Comparison of ENCODE assay signal across 1 cellular context in the genomic region with DNA sequence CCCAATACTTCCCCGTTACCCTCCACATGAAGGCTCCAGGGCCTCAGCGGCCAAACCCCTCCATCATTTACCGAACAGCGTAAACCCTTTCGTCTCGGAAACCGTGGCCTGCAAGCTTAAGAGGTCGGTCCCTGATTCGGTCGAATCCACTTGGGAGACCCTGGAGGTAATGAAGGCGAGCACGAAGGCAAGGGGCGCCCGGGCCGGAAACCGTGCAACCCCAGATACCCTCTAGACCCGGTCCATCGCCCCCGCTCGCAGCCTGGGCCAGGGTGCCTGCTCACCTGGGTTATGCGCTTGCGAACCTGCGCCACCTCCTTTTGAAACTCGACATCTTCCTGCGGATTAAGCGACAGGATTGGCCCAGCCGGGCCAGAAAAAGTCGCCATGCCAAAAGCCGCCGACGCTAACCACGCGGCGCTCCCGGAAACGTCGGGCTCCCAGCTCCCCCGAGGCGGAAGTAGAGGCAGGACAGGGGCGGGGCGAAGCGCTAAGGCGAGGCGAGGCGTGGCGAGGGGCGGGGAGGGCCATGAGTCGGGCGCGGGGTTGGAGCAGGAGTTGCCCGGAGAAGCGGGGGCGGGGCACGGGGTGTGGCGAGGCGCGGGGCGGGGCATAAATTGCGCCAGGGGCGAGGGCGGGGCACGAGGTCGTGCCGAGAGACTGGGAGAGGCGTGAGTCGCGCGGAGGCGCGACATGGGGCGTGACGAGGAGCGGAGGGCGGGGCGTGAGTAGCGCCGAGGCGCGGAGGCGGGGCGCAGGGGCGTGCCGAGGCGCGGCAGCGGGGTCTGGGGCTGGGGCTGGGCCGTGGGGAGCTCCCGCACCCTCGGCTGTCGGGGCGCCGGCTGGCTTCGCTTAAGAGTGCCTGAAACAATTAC.
TF ChIP-seq lines count a peak whose summit lies in the region.

TSS of gene NIFK (minus strand) at position 414 of the 875 bp plus-strand sequence. CDS start at position 389, 25 bp downstream.

TF ChIP-seq in K562, 482 proteins besides CTCF, POLR2A, EP300 and RAD21 (continued from another document and continues in another):
- TF ChIP-seq ATF3 (IDR thresholded peaks at IDR 0.05) (no peak), ATF3 (CRISPR knock-in tag; conservative IDR thresholded peaks at IDR 0.05) (no peak), BCOR (IDR thresholded peaks at IDR 0.05) (no peak), TCF7L2 (IDR thresholded peaks at IDR 0.05; ENCODE audit: low read depth, low read length) (no peak), CCNT2 (IDR thresholded peaks at IDR 0.05; ENCODE audit: borderline replicate concordance, extremely low read depth, insufficient read length, low read depth, low read length) (peak; percentile 70), RHOXF2B (CRISPR knock-in tag; conservative IDR thresholded peaks at IDR 0.05) (no peak), HNRNPL (IDR thresholded peaks at IDR 0.05; ENCODE audit: low read depth, low read length) (no peak), PHF20 (IDR thresholded peaks at IDR 0.05; ENCODE audit: partially characterized antibody) (peak; percentile 67), CBFA2T2 (conservative IDR thresholded peaks at IDR 0.05) (no peak), FOXK1 (CRISPR knock-in tag; IDR thresholded peaks at IDR 0.05; ENCODE audit: borderline replicate concordance) (peak; percentile 71; the same call in 1 of the 2 replicates), PHF21A (IDR thresholded peaks at IDR 0.05; ENCODE audit: borderline replicate concordance, low read depth) (no peak), CEBPG (CRISPR knock-in tag; IDR thresholded peaks at IDR 0.05) (no peak), CEBPG (tag; conservative IDR thresholded peaks at IDR 0.05 in 1 of 2, IDR thresholded peaks at IDR 0.05 in 1 of 2) (no peak), ZNF695 (CRISPR knock-in tag; IDR thresholded peaks at IDR 0.05) (no peak), TRIM28 (IDR thresholded peaks at IDR 0.05) (no peak), CBX1 (IDR thresholded peaks at IDR 0.05; ENCODE audit: low read depth) (no peak), ARHGAP35 (IDR thresholded peaks at IDR 0.05; ENCODE audit: partially characterized antibody) (no peak), ZNF133 (CRISPR knock-in tag; IDR thresholded peaks at IDR 0.05) (no peak), ZNF263 (CRISPR knock-in tag; IDR thresholded peaks at IDR 0.05; ENCODE audit: borderline replicate concordance) (peak; percentile 36; the same call in 1 of the 2 replicates), RERE (CRISPR knock-in tag; IDR thresholded peaks at IDR 0.05; ENCODE audit: borderline replicate concordance) (no peak), ZNF12 (CRISPR knock-in tag; IDR thresholded peaks at IDR 0.05) (no peak), ZBTB17 (CRISPR knock-in tag; IDR thresholded peaks at IDR 0.05) (no peak), FOXJ2 (tag; IDR thresholded peaks at IDR 0.05) (no peak), ETV1 (tag; conservative IDR thresholded peaks at IDR 0.05; ENCODE audit: low read depth) (peak; percentile 63; the same call in 1 of the 2 replicates), FOXM1 (IDR thresholded peaks at IDR 0.05; ENCODE audit: low read depth) (no peak), FOXM1 (CRISPR knock-in tag; IDR thresholded peaks at IDR 0.05; ENCODE audit: low read depth) (no peak), EZH2 (IDR thresholded peaks at IDR 0.05; ENCODE audit: borderline replicate concordance, low read depth, low read length) (no peak), ZNF324 (CRISPR knock-in tag; IDR thresholded peaks at IDR 0.05) (no peak), USF1 (CRISPR knock-in tag; IDR thresholded peaks at IDR 0.05) (peak; percentile 51), FOXA3 (CRISPR knock-in tag; conservative IDR thresholded peaks at IDR 0.05 in 1 of 2, IDR thresholded peaks at IDR 0.05 in 1 of 2) (no peak), TBP (optimal IDR thresholded peaks at IDR 0.05; ENCODE audit: low read depth, low read length) (peak; percentile 68), NR1H2 (CRISPR knock-in tag; IDR thresholded peaks at IDR 0.05) (no peak), ZNF253 (CRISPR knock-in tag; conservative IDR thresholded peaks at IDR 0.05) (no peak), ZNF212 (CRISPR knock-in tag; IDR thresholded peaks at IDR 0.05) (no peak), BRF2 (IDR thresholded peaks at IDR 0.05; ENCODE audit: borderline replicate concordance, insufficient read depth, insufficient read length) (no peak), RFX7 (CRISPR knock-in tag; IDR thresholded peaks at IDR 0.05) (no peak), HIVEP1 (CRISPR knock-in tag; IDR thresholded peaks at IDR 0.05) (no peak), PML (IDR thresholded peaks at IDR 0.05; ENCODE audit: low read length) (0 out of 2 replicates have a peak, but pooled peaks have one; percentile 53), BHLHE40 (IDR thresholded peaks at IDR 0.05; ENCODE audit: low read length) (peak; percentile 80), PHTF2 (CRISPR knock-in tag; IDR thresholded peaks at IDR 0.05) (no peak), NFRKB (IDR thresholded peaks at IDR 0.05; ENCODE audit: low read depth) (peak; percentile 32; the same call in 1 of the 2 replicates), ELF2 (CRISPR knock-in tag; IDR thresholded peaks at IDR 0.05) (peak; percentile 85), HBP1 (CRISPR knock-in tag; IDR thresholded peaks at IDR 0.05) (no peak), MCM2 (IDR thresholded peaks at IDR 0.05; ENCODE audit: low read depth) (no peak), ZNF217 (CRISPR knock-in tag; IDR thresholded peaks at IDR 0.05) (no peak), RNF2 (IDR thresholded peaks at IDR 0.05) (no peak), ZNF76 (CRISPR knock-in tag; IDR thresholded peaks at IDR 0.05; ENCODE audit: borderline replicate concordance) (no peak; the same call in 1 of the 2 replicates)
- TF ChIP-seq, protein P1, sequence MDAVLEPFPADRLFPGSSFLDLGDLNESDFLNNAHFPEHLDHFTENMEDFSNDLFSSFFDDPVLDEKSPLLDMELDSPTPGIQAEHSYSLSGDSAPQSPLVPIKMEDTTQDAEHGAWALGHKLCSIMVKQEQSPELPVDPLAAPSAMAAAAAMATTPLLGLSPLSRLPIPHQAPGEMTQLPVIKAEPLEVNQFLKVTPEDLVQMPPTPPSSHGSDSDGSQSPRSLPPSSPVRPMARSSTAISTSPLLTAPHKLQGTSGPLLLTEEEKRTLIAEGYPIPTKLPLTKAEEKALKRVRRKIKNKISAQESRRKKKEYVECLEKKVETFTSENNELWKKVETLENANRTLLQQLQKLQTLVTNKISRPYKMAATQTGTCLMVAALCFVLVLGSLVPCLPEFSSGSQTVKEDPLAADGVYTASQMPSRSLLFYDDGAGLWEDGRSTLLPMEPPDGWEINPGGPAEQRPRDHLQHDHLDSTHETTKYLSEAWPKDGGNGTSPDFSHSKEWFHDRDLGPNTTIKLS (IDR thresholded peaks at IDR 0.05; ENCODE audit: borderline replicate concordance, low read depth), result no peak
- TF ChIP-seq, protein P2, sequence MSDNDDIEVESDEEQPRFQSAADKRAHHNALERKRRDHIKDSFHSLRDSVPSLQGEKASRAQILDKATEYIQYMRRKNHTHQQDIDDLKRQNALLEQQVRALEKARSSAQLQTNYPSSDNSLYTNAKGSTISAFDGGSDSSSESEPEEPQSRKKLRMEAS (CRISPR knock-in tag; IDR thresholded peaks at IDR 0.05), result peak; percentile 90
- TF ChIP-seq, protein P3, sequence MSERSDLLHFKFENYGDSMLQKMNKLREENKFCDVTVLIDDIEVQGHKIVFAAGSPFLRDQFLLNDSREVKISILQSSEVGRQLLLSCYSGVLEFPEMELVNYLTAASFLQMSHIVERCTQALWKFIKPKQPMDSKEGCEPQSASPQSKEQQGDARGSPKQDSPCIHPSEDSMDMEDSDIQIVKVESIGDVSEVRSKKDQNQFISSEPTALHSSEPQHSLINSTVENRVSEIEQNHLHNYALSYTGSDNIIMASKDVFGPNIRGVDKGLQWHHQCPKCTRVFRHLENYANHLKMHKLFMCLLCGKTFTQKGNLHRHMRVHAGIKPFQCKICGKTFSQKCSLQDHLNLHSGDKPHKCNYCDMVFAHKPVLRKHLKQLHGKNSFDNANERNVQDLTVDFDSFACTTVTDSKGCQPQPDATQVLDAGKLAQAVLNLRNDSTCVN (CRISPR knock-in tag; IDR thresholded peaks at IDR 0.05), result no peak
- TF ChIP-seq, protein P4, sequence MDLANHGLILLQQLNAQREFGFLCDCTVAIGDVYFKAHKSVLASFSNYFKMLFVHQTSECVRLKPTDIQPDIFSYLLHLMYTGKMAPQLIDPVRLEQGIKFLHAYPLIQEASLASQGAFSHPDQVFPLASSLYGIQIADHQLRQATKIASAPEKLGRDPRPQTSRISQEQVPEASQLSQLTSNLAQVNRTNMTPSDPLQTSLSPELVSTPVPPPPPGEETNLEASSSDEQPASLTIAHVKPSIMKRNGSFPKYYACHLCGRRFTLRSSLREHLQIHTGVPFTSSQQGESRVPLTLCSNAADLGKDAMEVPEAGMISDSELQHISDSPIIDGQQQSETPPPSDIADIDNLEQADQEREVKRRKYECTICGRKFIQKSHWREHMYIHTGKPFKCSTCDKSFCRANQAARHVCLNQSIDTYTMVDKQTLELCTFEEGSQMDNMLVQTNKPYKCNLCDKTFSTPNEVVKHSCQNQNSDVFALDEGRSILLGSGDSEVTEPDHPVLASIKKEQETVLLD (IDR thresholded peaks at IDR 0.05), result no peak
- TF ChIP-seq, protein P5, sequence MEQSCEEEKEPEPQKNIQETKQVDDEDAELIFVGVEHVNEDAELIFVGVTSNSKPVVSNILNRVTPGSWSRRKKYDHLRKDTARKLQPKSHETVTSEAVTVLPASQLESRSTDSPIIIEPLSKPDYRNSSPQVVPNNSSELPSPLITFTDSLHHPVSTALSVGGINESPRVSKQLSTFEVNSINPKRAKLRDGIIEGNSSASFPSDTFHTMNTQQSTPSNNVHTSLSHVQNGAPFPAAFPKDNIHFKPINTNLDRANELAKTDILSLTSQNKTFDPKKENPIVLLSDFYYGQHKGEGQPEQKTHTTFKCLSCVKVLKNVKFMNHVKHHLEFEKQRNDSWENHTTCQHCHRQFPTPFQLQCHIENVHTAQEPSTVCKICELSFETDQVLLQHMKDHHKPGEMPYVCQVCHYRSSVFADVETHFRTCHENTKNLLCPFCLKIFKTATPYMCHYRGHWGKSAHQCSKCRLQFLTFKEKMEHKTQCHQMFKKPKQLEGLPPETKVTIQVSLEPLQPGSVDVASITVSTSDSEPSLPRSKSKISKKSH (CRISPR knock-in tag; IDR thresholded peaks at IDR 0.05), result no peak
